ENCODE assay signal across 8 cellular contexts in genomic region chr20:35773154-35773751, GRCh38. TPM values are rescaled to one million over a fixed set of nuclear protein-coding genes. Genes with fewer than 3 reads are reported as not detected.
A peak's percentile ranks its signal among the peaks of the same experiment; 100 is the strongest.
DNase-seq lines count a peak whose midpoint lies in the region; ATAC-seq and TF ChIP-seq lines count a peak whose summit lies in the region.

No MANE protein-coding gene starts in this region.

- no peak for ATAC-seq in CD4-positive, CD25-positive, alpha-beta regulatory T cell (ENCODE audit: low read depth in 2 of 2)
- no peak for ATAC-seq in activated T-cell treated with anti-CD3 and anti-CD28 coated beads, Interleukin-2, amount 50 U/mL, for 4 hours
- no peak for ATAC-seq in HG02759 (IDR thresholded peaks at IDR 0.05; ENCODE audit: unreplicated experiment)
- ATAC-seq in HG02798 (IDR thresholded peaks at IDR 0.05; ENCODE audit: poor library complexity, unreplicated experiment): no peak

- peaks cover 28% of the 10 kb centered on the region for H3K36me3 Mint-ChIP-seq in CD4-positive, CD25-positive, alpha-beta regulatory T cell
- peaks cover 17% of the 10 kb centered on the region for H3K36me3 Mint-ChIP-seq in activated T-cell treated with anti-CD3 and anti-CD28 coated beads, Interleukin-2, amount 50 U/mL, for 4 hours (ENCODE audit: insufficient read depth)

- H3K27me3 Mint-ChIP-seq in CD4-positive, CD25-positive, alpha-beta regulatory T cell: peaks cover 4% of the 10 kb centered on the region
- no peaks in the 10 kb centered on the region for H3K27me3 Mint-ChIP-seq in activated T-cell treated with anti-CD3 and anti-CD28 coated beads, Interleukin-2, amount 50 U/mL, for 4 hours (ENCODE audit: low read depth)

- TF ChIP-seq CTCF in fibroblast of villous mesenchyme (IDR thresholded peaks at IDR 0.05; ENCODE audit: insufficient read depth, low read depth, low read length): no peak

- no peaks in the 10 kb centered on the region for H3K27me3 ChIP-seq in CD4-positive, CD25-positive, alpha-beta regulatory T cell (ENCODE audit: control insufficient read depth, insufficient read depth, low read length)

- peaks cover 0 to 2% (median 0%) of the 10 kb centered on the region in 7 donors for H3K9me3 Mint-ChIP-seq in CD4-positive, CD25-positive, alpha-beta regulatory T cell
- H3K9me3 Mint-ChIP-seq in activated T-cell treated with anti-CD3 and anti-CD28 coated beads, Interleukin-2, amount 50 U/mL, for 4 hours: peaks cover 7% of the 10 kb centered on the region

- peaks cover 88% of the 10 kb centered on the region for H3K4me1 ChIP-seq in CD4-positive, CD25-positive, alpha-beta regulatory T cell (ENCODE audit: control insufficient read depth, insufficient read depth, low read length, poor library complexity, severe bottlenecking)

- DNase-seq in CD4-positive, CD25-positive, alpha-beta regulatory T cell: peak; percentile 23 to 50 (median 29)
- DNase-seq in Kasumi-1 (lab: John Stamatoyannopoulos, UW) (peak; percentile 65 to 75), fibroblast of villous mesenchyme (ENCODE audit: low read depth) (peak; percentile 66), putamen (ENCODE audit: low spot score) (peak; percentile 19), NCI-H748 (lab: John Stamatoyannopoulos, UW; ENCODE audit: unreplicated experiment) (no peak)
- DNase-seq in activated T-cell treated with anti-CD3 and anti-CD28 coated beads, Interleukin-2, amount 50 U/mL, for 4 hours: no peak

- peak overlapping the region; percentile 95 for H3K27ac ChIP-seq in CD4-positive, CD25-positive, alpha-beta regulatory T cell (ENCODE audit: insufficient read depth, low read length, poor library complexity, severe bottlenecking)

- peak overlapping the region; percentile 94 for H3K4me3 ChIP-seq in CD4-positive, CD25-positive, alpha-beta regulatory T cell (ENCODE audit: low read depth, low read length)
- H3K4me3 ChIP-seq in fibroblast of villous mesenchyme (ENCODE audit: low read depth, low read length): peak overlapping the region; percentile 90

- H3K9me3 ChIP-seq in CD4-positive, CD25-positive, alpha-beta regulatory T cell (ENCODE audit: control insufficient read depth in 2 of 2, low read length in 2 of 2): no peaks in the 10 kb centered on the region

- H3K4me3 Mint-ChIP-seq in CD4-positive, CD25-positive, alpha-beta regulatory T cell: peak overlapping the region; percentile 91 to 100 (median 95)
- peak overlapping the region; percentile 86 for H3K4me3 Mint-ChIP-seq in activated T-cell treated with anti-CD3 and anti-CD28 coated beads, Interleukin-2, amount 50 U/mL, for 4 hours

- peak overlapping the region; percentile 95 to 100 (median 97) for H3K27ac Mint-ChIP-seq in CD4-positive, CD25-positive, alpha-beta regulatory T cell

- peaks cover 35 to 87% (median 61%) of the 10 kb centered on the region in 4 donors for H3K4me1 Mint-ChIP-seq in CD4-positive, CD25-positive, alpha-beta regulatory T cell
- peaks cover 76% of the 10 kb centered on the region for H3K4me1 Mint-ChIP-seq in activated T-cell treated with anti-CD3 and anti-CD28 coated beads, Interleukin-2, amount 50 U/mL, for 4 hours (ENCODE audit: low read depth)

- peaks cover 12% of the 10 kb centered on the region for H3K36me3 ChIP-seq in CD4-positive, CD25-positive, alpha-beta regulatory T cell (ENCODE audit: control insufficient read depth, insufficient read depth, low read length)

RNA-seq across cellular contexts. Expression of gene PHF20, which starts 1.4 kb away (rescaled TPM):
- 159 TPM for total RNA-seq in CD4-positive, CD25-positive, alpha-beta regulatory T cell
- polyA plus RNA-seq in CD4-positive, CD25-positive, alpha-beta regulatory T cell: 100 to 1,000 TPM in 2 of 4 donors, 10 to 100 TPM in 2; 87.3 to 126 (median 100) TPM
- total RNA-seq in activated T-cell treated with anti-CD3 and anti-CD28 coated beads, Interleukin-2, amount 50 U/mL, for 4 hours: 10 to 100 TPM; 47.7 to 59.4 (median 48.8) TPM
- 32.5 and 34.5 TPM in 2 replicates for total RNA-seq in fibroblast of villous mesenchyme

RNA-seq across cellular contexts. Expression of gene RBM39, which starts 31.2 kb away (rescaled TPM):
- total RNA-seq in CD4-positive, CD25-positive, alpha-beta regulatory T cell: 1,180 TPM
- polyA plus RNA-seq in CD4-positive, CD25-positive, alpha-beta regulatory T cell: 100 to 1,000 TPM; 112 to 144 (median 117) TPM
- 100 to 1,000 TPM; 336 to 375 (median 337) TPM for total RNA-seq in activated T-cell treated with anti-CD3 and anti-CD28 coated beads, Interleukin-2, amount 50 U/mL, for 4 hours
- 279 and 372 TPM in 2 replicates for total RNA-seq in fibroblast of villous mesenchyme

Comparison
In these comparisons a context has a peak if more than half of its experiments do, and no peak if none do; other contexts are left out.
1. DNase-seq: peak in CD4-positive, CD25-positive, alpha-beta regulatory T cell (3 of 3), Kasumi-1 (2 of 2), fibroblast of villous mesenchyme (single experiment) and putamen (single experiment); none in activated T-cell treated with anti-CD3 and anti-CD28 coated beads, Interleukin-2, amount 50 U/mL, for 4 hours (single experiment) and NCI-H748 (single experiment).